In genomic region chr14:21106506-21107359, GRCh38 we compare ENCODE assay signal across 1 cellular context.
TF ChIP-seq lines count a peak whose summit lies in the region.

No MANE protein-coding gene starts in this region.

TF ChIP-seq in HepG2, 621 proteins besides CTCF, POLR2A, EP300 and RAD21 (continued from another document):
- TF ChIP-seq HMGXB4 (CRISPR knock-in tag; IDR thresholded peaks at IDR 0.05; ENCODE audit: borderline replicate concordance in 1 of 2, low read depth in 1 of 2) (peak; percentile 92 to 97), TRAFD1 (CRISPR knock-in tag; IDR thresholded peaks at IDR 0.05; ENCODE audit: borderline replicate concordance) (no peak), BRF2 (CRISPR knock-in tag; IDR thresholded peaks at IDR 0.05) (no peak)
